In the genomic region with DNA sequence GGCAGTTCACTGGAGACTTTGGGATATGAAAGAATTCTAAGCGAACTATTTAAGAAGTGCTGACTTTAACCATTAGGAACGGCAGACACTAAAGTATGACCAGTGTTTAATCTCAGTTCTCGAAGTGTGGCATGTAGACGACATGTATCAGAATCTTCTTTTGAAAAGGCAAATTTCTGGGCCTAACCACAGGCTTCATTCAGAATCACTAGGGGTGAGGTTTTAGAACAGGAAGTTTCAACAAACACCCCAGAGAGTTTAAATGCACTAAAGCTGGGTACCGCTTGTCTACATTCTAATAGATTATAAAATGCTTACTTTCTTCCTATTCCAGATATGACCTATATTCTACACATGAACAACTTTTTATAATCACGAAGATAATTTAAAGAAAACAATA, we compare ENCODE assay signal across 8 cellular contexts.
A peak's percentile ranks its signal among the peaks of the same experiment; 100 is the strongest.
DNase-seq lines count a peak whose midpoint lies in the region; ATAC-seq lines count a peak whose summit lies in the region.

No MANE protein-coding gene starts in this region.

- peak overlapping the region; percentile 41 for H3K4me3 Mint-ChIP-seq in activated naive CD4-positive, alpha-beta T cell treated with anti-CD3 and anti-CD28 coated beads, Interleukin-2, amount 50 U/mL, for 24 hours
- H3K4me3 Mint-ChIP-seq in T-cell, result peak overlapping the region; percentile 0 to 53 (median 2)

- POLR2A ChIA-PET in T-cell (lab: Charles Lee), result no interaction called here

- no peak for DNase-seq in activated naive CD4-positive, alpha-beta T cell treated with Interleukin-2 at 50 U/mL for 16 hours
- DNase-seq in T-cell, result peak in 8 of 34 experiments; percentile 13 to 37 (median 20)
- DNase-seq in NCI-H2227 (lab: John Stamatoyannopoulos, UW; ENCODE audit: unreplicated experiment), result no peak
- DNase-seq in COLO829 (ENCODE audit: low spot score), result no peak
- no peak for DNase-seq in retina
- no peak for DNase-seq in AG20443 (ENCODE audit: low spot score)

- CTCF ChIA-PET in T-cell (lab: Charles Lee), result interaction anchor here in 1 of 2 donors (0.6 to 2.0 kb wide), 3 partner anchors 17 to 68 kb away, joined by 3 to 10 read pairs (median 6); no protein-coding TSS in a partner anchor

- H3K4me1 Mint-ChIP-seq in activated naive CD4-positive, alpha-beta T cell treated with anti-CD3 and anti-CD28 coated beads, Interleukin-2, amount 50 U/mL, for 24 hours, result peaks cover 72% of the 10 kb centered on the region
- peaks cover 81 to 84% (median 83%) of the 10 kb centered on the region in 3 donors for H3K4me1 Mint-ChIP-seq in T-cell

- peaks cover 19% of the 10 kb centered on the region for H3K36me3 Mint-ChIP-seq in activated naive CD4-positive, alpha-beta T cell treated with anti-CD3 and anti-CD28 coated beads, Interleukin-2, amount 50 U/mL, for 24 hours
- H3K36me3 Mint-ChIP-seq in T-cell, result peaks cover 52% of the 10 kb centered on the region

- no peaks in the 10 kb centered on the region for H3K9me3 Mint-ChIP-seq in activated naive CD4-positive, alpha-beta T cell treated with anti-CD3 and anti-CD28 coated beads, Interleukin-2, amount 50 U/mL, for 24 hours
- H3K9me3 Mint-ChIP-seq in T-cell, result peaks cover 0 to 9% (median 2%) of the 10 kb centered on the region in 3 donors

- H3K27ac Mint-ChIP-seq in activated naive CD4-positive, alpha-beta T cell treated with anti-CD3 and anti-CD28 coated beads, Interleukin-2, amount 50 U/mL, for 24 hours, result peak overlapping the region; percentile 91
- peak overlapping the region; percentile 72 to 81 for H3K27ac Mint-ChIP-seq in T-cell

- H3K27me3 Mint-ChIP-seq in activated naive CD4-positive, alpha-beta T cell treated with anti-CD3 and anti-CD28 coated beads, Interleukin-2, amount 50 U/mL, for 24 hours, result no peaks in the 10 kb centered on the region
- no peaks in the 10 kb centered on the region for H3K27me3 Mint-ChIP-seq in T-cell

- peak; percentile 76 for ATAC-seq in HG02943 (IDR thresholded peaks at IDR 0.05; ENCODE audit: low read depth, unreplicated experiment)
- ATAC-seq in T-cell (replicated peaks in 1 of 4), result peak; percentile 88 to 95 (median 92)
